1 cellular context compared by ENCODE assay signal in the genomic region with DNA sequence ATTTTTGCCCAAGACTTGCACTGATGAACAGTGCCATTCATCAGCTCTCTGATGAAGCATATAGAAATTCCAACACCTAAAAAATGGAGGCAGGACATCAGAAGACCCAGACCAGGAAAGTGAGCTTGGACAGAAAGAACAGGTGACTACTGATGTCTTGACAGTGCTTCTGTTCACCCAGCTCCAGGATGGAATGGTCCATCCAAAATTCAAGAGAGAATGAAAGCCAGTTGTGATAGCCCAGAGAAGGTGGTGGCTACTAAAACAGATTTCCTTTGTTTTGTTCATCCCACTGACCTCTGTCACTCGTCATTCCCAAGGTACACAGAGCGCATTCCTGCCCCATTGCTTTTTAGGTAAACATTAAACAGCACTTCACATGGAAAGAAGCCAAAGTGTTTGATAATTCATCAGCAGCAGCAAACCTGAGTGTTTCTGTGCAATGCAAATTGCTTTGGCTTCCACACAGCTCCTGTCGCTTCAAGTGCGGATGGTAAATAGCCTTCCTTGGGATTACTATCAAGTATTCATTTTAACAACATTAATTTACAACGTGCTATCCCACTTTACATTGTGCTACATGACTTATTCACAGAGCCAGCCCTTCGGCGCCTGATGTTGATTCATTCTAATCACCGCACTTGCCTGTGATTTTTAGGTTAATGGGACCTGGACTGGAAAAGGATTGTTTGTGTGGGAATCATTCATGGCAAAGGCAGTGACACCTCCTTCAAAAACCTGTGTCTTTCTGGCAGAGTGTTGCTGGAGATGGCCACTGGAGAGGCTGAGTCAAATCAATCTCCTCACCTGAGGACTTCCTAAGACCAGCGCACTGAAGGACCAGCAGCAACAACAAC.
TF ChIP-seq lines count a peak whose summit lies in the region.

No MANE protein-coding gene starts in this region.

TF ChIP-seq in HepG2, 621 proteins besides CTCF, POLR2A, EP300 and RAD21 (continued from another document and continues in another):
- TF ChIP-seq, protein P1, sequence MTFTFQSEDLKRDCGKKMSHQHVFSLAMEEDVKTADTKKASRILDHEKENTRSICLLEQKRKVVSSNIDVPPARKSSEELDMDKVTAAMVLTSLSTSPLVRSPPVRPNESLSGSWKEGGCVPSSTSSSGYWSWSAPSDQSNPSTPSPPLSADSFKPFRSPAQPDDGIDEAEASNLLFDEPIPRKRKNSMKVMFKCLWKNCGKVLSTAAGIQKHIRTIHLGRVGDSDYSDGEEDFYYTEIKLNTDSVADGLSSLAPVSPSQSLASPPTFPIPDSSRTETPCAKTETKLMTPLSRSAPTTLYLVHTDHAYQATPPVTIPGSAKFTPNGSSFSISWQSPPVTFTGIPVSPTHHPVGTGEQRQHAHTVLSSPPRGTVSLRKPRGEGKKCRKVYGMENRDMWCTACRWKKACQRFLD (CRISPR knock-in tag; IDR thresholded peaks at IDR 0.05; ENCODE audit: borderline replicate concordance) = no peak; the same call in 1 of the 2 replicates
- TF ChIP-seq, protein P2, sequence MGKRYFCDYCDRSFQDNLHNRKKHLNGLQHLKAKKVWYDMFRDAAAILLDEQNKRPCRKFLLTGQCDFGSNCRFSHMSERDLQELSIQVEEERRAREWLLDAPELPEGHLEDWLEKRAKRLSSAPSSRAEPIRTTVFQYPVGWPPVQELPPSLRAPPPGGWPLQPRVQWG (CRISPR knock-in tag; IDR thresholded peaks at IDR 0.05; ENCODE audit: borderline replicate concordance, low read depth) = no peak
- TF ChIP-seq ZNF570 (CRISPR knock-in tag; IDR thresholded peaks at IDR 0.05; ENCODE audit: borderline replicate concordance) (no peak), ZFAT (CRISPR knock-in tag; conservative IDR thresholded peaks at IDR 0.05) (no peak), HCFC1 (IDR thresholded peaks at IDR 0.05; ENCODE audit: low read depth, low read length) (no peak), ZMYM2 (CRISPR knock-in tag; IDR thresholded peaks at IDR 0.05) (no peak), SAFB2 (CRISPR knock-in tag; IDR thresholded peaks at IDR 0.05; ENCODE audit: borderline replicate concordance, low read depth) (no peak; the same call in 1 of the 2 replicates), RFXAP (CRISPR knock-in tag; IDR thresholded peaks at IDR 0.05; ENCODE audit: borderline replicate concordance) (no peak), ZNF33A (CRISPR knock-in tag; IDR thresholded peaks at IDR 0.05; ENCODE audit: borderline replicate concordance) (no peak), RFX1 (IDR thresholded peaks at IDR 0.05) (no peak), ZNF564 (CRISPR knock-in tag; IDR thresholded peaks at IDR 0.05) (peak; percentile 66; the same call in 1 of the 2 replicates), PPARG (CRISPR knock-in tag; conservative IDR thresholded peaks at IDR 0.05) (peak; percentile 92), RXRA (CRISPR knock-in tag; IDR thresholded peaks at IDR 0.05) (peak; percentile 79; the same call in 1 of the 2 replicates), CBX5 (CRISPR knock-in tag; IDR thresholded peaks at IDR 0.05; ENCODE audit: borderline replicate concordance) (peak; percentile 89), ZNF232 (CRISPR knock-in tag; IDR thresholded peaks at IDR 0.05; ENCODE audit: borderline replicate concordance) (no peak), ZNF598 (CRISPR knock-in tag; IDR thresholded peaks at IDR 0.05; ENCODE audit: borderline replicate concordance) (no peak), ZNF101 (CRISPR knock-in tag; IDR thresholded peaks at IDR 0.05; ENCODE audit: borderline replicate concordance, low read depth) (peak; percentile 73; the same call in 1 of the 2 replicates), ZNF296 (CRISPR knock-in tag; conservative IDR thresholded peaks at IDR 0.05) (no peak), ZFP36L2 (CRISPR knock-in tag; IDR thresholded peaks at IDR 0.05) (no peak), ZNF720 (CRISPR knock-in tag; IDR thresholded peaks at IDR 0.05) (no peak), KDM5A (IDR thresholded peaks at IDR 0.05; ENCODE audit: borderline replicate concordance, low read length) (no peak), ZNF33B (CRISPR knock-in tag; IDR thresholded peaks at IDR 0.05) (no peak), ISL2 (CRISPR knock-in tag; IDR thresholded peaks at IDR 0.05) (peak; percentile 92), FOSL1 (CRISPR knock-in tag; IDR thresholded peaks at IDR 0.05; ENCODE audit: borderline replicate concordance) (peak; percentile 58; the same call in 1 of the 2 replicates), ZNF44 (CRISPR knock-in tag; IDR thresholded peaks at IDR 0.05) (no peak), BCL6 (CRISPR knock-in tag; IDR thresholded peaks at IDR 0.05) (peak; percentile 94), NFATC3 (CRISPR knock-in tag; IDR thresholded peaks at IDR 0.05) (0 out of 2 replicates have a peak, but pooled peaks have one; percentile 30)
- TF ChIP-seq, protein P3, sequence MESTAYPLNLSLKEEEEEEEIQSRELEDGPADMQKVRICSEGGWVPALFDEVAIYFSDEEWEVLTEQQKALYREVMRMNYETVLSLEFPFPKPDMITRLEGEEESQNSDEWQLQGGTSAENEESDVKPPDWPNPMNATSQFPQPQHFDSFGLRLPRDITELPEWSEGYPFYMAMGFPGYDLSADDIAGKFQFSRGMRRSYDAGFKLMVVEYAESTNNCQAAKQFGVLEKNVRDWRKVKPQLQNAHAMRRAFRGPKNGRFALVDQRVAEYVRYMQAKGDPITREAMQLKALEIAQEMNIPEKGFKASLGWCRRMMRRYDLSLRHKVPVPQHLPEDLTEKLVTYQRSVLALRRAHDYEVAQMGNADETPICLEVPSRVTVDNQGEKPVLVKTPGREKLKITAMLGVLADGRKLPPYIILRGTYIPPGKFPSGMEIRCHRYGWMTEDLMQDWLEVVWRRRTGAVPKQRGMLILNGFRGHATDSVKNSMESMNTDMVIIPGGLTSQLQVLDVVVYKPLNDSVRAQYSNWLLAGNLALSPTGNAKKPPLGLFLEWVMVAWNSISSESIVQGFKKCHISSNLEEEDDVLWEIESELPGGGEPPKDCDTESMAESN (CRISPR knock-in tag; conservative IDR thresholded peaks at IDR 0.05) = no peak; the same call in 1 of the 2 replicates
- TF ChIP-seq, protein P4, sequence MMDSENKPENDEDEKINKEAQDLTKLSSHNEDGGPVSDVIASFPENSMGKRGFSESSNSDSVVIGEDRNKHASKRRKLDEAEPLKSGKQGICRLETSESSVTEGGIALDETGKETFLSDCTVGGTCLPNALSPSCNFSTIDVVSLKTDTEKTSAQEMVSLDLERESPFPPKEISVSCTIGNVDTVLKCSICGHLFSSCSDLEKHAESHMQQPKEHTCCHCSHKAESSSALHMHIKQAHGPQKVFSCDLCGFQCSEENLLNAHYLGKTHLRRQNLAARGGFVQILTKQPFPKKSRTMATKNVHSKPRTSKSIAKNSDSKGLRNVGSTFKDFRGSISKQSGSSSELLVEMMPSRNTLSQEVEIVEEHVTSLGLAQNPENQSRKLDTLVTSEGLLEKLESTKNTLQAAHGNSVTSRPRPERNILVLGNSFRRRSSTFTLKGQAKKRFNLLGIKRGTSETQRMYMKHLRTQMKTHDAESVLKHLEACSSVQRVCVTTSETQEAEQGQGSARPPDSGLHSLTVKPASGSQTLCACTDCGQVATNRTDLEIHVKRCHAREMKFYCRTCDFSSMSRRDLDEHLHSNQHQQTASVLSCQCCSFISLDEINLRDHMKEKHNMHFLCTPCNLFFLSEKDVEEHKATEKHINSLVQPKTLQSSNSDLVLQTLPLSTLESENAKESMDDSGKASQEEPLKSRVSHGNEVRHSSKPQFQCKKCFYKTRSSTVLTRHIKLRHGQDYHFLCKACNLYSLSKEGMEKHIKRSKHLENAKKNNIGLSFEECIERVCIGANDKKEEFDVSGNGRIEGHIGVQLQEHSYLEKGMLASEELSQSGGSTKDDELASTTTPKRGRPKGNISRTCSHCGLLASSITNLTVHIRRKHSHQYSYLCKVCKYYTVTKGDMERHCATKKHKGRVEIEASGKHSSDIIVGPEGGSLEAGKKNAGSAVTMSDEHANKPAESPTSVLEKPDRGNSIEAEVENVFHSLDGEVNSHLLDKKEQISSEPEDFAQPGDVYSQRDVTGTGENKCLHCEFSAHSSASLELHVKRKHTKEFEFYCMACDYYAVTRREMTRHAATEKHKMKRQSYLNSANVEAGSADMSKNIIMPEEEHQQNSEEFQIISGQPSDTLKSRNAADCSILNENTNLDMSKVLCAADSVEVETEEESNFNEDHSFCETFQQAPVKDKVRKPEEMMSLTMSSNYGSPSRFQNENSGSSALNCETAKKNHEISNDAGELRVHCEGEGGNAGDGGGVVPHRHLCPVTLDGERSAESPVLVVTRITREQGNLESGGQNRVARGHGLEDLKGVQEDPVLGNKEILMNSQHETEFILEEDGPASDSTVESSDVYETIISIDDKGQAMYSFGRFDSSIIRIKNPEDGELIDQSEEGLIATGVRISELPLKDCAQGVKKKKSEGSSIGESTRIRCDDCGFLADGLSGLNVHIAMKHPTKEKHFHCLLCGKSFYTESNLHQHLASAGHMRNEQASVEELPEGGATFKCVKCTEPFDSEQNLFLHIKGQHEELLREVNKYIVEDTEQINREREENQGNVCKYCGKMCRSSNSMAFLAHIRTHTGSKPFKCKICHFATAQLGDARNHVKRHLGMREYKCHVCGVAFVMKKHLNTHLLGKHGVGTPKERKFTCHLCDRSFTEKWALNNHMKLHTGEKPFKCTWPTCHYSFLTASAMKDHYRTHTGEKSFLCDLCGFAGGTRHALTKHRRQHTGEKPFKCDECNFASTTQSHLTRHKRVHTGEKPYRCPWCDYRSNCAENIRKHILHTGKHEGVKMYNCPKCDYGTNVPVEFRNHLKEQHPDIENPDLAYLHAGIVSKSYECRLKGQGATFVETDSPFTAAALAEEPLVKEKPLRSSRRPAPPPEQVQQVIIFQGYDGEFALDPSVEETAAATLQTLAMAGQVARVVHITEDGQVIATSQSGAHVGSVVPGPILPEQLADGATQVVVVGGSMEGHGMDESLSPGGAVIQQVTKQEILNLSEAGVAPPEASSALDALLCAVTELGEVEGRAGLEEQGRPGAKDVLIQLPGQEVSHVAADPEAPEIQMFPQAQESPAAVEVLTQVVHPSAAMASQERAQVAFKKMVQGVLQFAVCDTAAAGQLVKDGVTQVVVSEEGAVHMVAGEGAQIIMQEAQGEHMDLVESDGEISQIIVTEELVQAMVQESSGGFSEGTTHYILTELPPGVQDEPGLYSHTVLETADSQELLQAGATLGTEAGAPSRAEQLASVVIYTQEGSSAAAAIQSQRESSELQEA (CRISPR knock-in tag; IDR thresholded peaks at IDR 0.05; ENCODE audit: not compliant biosample characterization) = no peak
- TF ChIP-seq, protein P5, sequence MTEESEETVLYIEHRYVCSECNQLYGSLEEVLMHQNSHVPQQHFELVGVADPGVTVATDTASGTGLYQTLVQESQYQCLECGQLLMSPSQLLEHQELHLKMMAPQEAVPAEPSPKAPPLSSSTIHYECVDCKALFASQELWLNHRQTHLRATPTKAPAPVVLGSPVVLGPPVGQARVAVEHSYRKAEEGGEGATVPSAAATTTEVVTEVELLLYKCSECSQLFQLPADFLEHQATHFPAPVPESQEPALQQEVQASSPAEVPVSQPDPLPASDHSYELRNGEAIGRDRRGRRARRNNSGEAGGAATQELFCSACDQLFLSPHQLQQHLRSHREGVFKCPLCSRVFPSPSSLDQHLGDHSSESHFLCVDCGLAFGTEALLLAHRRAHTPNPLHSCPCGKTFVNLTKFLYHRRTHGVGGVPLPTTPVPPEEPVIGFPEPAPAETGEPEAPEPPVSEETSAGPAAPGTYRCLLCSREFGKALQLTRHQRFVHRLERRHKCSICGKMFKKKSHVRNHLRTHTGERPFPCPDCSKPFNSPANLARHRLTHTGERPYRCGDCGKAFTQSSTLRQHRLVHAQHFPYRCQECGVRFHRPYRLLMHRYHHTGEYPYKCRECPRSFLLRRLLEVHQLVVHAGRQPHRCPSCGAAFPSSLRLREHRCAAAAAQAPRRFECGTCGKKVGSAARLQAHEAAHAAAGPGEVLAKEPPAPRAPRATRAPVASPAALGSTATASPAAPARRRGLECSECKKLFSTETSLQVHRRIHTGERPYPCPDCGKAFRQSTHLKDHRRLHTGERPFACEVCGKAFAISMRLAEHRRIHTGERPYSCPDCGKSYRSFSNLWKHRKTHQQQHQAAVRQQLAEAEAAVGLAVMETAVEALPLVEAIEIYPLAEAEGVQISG (CRISPR knock-in tag; IDR thresholded peaks at IDR 0.05) = peak; percentile 79
- TF ChIP-seq, protein P6, sequence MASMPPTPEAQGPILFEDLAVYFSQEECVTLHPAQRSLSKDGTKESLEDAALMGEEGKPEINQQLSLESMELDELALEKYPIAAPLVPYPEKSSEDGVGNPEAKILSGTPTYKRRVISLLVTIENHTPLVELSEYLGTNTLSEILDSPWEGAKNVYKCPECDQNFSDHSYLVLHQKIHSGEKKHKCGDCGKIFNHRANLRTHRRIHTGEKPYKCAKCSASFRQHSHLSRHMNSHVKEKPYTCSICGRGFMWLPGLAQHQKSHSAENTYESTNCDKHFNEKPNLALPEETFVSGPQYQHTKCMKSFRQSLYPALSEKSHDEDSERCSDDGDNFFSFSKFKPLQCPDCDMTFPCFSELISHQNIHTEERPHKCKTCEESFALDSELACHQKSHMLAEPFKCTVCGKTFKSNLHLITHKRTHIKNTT (CRISPR knock-in tag; IDR thresholded peaks at IDR 0.05) = no peak
- TF ChIP-seq, protein P7, sequence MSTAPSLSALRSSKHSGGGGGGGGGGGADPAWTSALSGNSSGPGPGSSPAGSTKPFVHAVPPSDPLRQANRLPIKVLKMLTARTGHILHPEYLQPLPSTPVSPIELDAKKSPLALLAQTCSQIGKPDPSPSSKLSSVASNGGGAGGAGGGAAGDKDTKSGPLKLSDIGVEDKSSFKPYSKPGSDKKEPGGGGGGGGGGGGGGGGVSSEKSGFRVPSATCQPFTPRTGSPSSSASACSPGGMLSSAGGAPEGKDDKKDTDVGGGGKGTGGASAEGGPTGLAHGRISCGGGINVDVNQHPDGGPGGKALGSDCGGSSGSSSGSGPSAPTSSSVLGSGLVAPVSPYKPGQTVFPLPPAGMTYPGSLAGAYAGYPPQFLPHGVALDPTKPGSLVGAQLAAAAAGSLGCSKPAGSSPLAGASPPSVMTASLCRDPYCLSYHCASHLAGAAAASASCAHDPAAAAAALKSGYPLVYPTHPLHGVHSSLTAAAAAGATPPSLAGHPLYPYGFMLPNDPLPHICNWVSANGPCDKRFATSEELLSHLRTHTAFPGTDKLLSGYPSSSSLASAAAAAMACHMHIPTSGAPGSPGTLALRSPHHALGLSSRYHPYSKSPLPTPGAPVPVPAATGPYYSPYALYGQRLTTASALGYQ (CRISPR knock-in tag; IDR thresholded peaks at IDR 0.05) = peak; percentile 94
- TF ChIP-seq, protein P8, sequence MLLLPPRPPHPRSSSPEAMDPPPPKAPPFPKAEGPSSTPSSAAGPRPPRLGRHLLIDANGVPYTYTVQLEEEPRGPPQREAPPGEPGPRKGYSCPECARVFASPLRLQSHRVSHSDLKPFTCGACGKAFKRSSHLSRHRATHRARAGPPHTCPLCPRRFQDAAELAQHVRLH (CRISPR knock-in tag; IDR thresholded peaks at IDR 0.05; ENCODE audit: borderline replicate concordance, low read depth) = peak; percentile 94
- TF ChIP-seq, protein P9, sequence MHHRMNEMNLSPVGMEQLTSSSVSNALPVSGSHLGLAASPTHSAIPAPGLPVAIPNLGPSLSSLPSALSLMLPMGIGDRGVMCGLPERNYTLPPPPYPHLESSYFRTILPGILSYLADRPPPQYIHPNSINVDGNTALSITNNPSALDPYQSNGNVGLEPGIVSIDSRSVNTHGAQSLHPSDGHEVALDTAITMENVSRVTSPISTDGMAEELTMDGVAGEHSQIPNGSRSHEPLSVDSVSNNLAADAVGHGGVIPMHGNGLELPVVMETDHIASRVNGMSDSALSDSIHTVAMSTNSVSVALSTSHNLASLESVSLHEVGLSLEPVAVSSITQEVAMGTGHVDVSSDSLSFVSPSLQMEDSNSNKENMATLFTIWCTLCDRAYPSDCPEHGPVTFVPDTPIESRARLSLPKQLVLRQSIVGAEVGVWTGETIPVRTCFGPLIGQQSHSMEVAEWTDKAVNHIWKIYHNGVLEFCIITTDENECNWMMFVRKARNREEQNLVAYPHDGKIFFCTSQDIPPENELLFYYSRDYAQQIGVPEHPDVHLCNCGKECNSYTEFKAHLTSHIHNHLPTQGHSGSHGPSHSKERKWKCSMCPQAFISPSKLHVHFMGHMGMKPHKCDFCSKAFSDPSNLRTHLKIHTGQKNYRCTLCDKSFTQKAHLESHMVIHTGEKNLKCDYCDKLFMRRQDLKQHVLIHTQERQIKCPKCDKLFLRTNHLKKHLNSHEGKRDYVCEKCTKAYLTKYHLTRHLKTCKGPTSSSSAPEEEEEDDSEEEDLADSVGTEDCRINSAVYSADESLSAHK (CRISPR knock-in tag; IDR thresholded peaks at IDR 0.05; ENCODE audit: borderline replicate concordance) = no peak
